Comparison of ENCODE assay signal across 8 cellular contexts in genomic region chr21:17489565-17489964, GRCh38. TPM values are rescaled to one million over a fixed set of nuclear protein-coding genes. Genes with fewer than 3 reads are reported as not detected.
DNase-seq lines count a peak whose midpoint lies in the region; ATAC-seq, FAIRE-seq and TF ChIP-seq lines count a peak whose summit lies in the region.
"Not testable (repeated sequence)": the region's sequence is repeated elsewhere in the genome, so short reads cannot be mapped to it uniquely, and the experiment has no call there.

No MANE protein-coding gene starts in this region.

- not testable (repeated sequence) for H3K27ac ChIP-seq in HCT116 (ENCODE audit: low read depth, low read length); brain microvascular endothelial cell; left lung

- peak overlapping the region; percentile 21; the same call in 1 of the 2 replicates for H3K4me2 ChIP-seq in HCT116 (ENCODE audit: low read length)

- not testable (repeated sequence) for TF ChIP-seq CTCF in HCT116 (IDR thresholded peaks at IDR 0.05 in 2 of 3, conservative IDR thresholded peaks at IDR 0.05 in 1 of 3; ENCODE audit: borderline replicate concordance in 1 of 3, insufficient read depth in 1 of 3, low read depth in 2 of 3, low read length in 2 of 3); brain microvascular endothelial cell (IDR thresholded peaks at IDR 0.05; ENCODE audit: low read depth, low read length, missing control alignments); left lung (IDR thresholded peaks at IDR 0.05)

- intact Hi-C loops in HCT116 (cut with micrococcal nuclease); left lung (cut with DNase I): not testable (repeated sequence)

- not testable (repeated sequence) for DNase-seq in HCT116 (ENCODE audit: low read depth, low spot score); left lung; stimulated activated effector memory CD8-positive, alpha-beta T cell treated with anti-CD3 and anti-CD28 coated beads, Interleukin-12 subunit alpha, Interleukin-12 subunit beta, amount 100 ng/mL, for 72 hours (ENCODE audit: low spot score in 2 of 2)
- DNase-seq in NCI-H446 treated with DMSO at 0.1 percent for 48 hours (lab: John Stamatoyannopoulos, UW) (peak; percentile 52), brain microvascular endothelial cell (peak; percentile 71), fibroblast of peridontal ligament (ENCODE audit: extremely low read depth) (peak; percentile 36)

- not testable (repeated sequence) for TF ChIP-seq RAD21 in HCT116 (IDR thresholded peaks at IDR 0.05; ENCODE audit: low read depth)

- not testable (repeated sequence) for H3K36me3 Mint-ChIP-seq in stimulated activated effector memory CD8-positive, alpha-beta T cell treated with anti-CD3 and anti-CD28 coated beads, Interleukin-12 subunit alpha, Interleukin-12 subunit beta, amount 100 ng/mL, for 72 hours

- RAD21 ChIA-PET in HCT116 (lab: Charles Lee; ENCODE audit: low non-redundant PET in 1 of 2, low total read pairs in 2 of 2, uncharacterized antibody in 2 of 2, unreplicated experiment in 2 of 2), result not testable (repeated sequence)

- H3K4me1 ChIP-seq in HCT116 (ENCODE audit: control insufficient read depth in 1 of 2, insufficient read depth in 2 of 2, low read length in 2 of 2), result peaks cover 18 to 20% of the 10 kb centered on the region in 2 experiments
- H3K4me1 ChIP-seq in left lung, result peaks cover 4 to 17% of the 10 kb centered on the region in 2 donors

- H3K79me2 ChIP-seq in HCT116 (ENCODE audit: insufficient read depth, low read length), result not testable (repeated sequence)

- not testable (repeated sequence) for TF ChIP-seq POLR2A in HCT116 (IDR thresholded peaks at IDR 0.05; ENCODE audit: borderline replicate concordance, extremely low read depth, insufficient read depth, insufficient read length)

- POLR2A ChIA-PET in HCT116 (lab: Charles Lee), result not testable (repeated sequence)

- not testable (repeated sequence) for H3K9me3 ChIP-seq in HCT116 (ENCODE audit: control insufficient read depth in 1 of 2, insufficient read depth in 1 of 2, low read depth in 1 of 2, low read length in 2 of 2); left lung

- CTCF ChIA-PET in HCT116 (lab: Charles Lee), result not testable (repeated sequence)

- in situ Hi-C loops in brain microvascular endothelial cell (cut with HindIII; ENCODE audit: low pct_ligation_motif_present, low sequenced_read_pairs), result not testable (repeated sequence)

- H3K9me2 ChIP-seq in HCT116 (ENCODE audit: insufficient read depth), result not testable (repeated sequence)

- peak; percentile 76 for FAIRE-seq in A204.1 (lab: Jason Lieb, UNC)

- BruUV-seq in HCT116 (replicated peaks; lab: Mats Ljungman, UMichigan), result not testable (repeated sequence)

- peaks cover 20% of the 10 kb centered on the region for H3K27me3 ChIP-seq in HCT116 (ENCODE audit: insufficient read depth, low read length)
- H3K27me3 ChIP-seq in brain microvascular endothelial cell (replicated peaks); left lung: not testable (repeated sequence)

- not testable (repeated sequence) for H3K27ac Mint-ChIP-seq in stimulated activated effector memory CD8-positive, alpha-beta T cell treated with anti-CD3 and anti-CD28 coated beads, Interleukin-12 subunit alpha, Interleukin-12 subunit beta, amount 100 ng/mL, for 72 hours

- not testable (repeated sequence) for H3K36me3 ChIP-seq in HCT116 (ENCODE audit: control insufficient read depth in 1 of 2, insufficient read depth in 2 of 2, low read length in 2 of 2); brain microvascular endothelial cell (replicated peaks); left lung

- H3K4me3 ChIP-seq in HCT116 (replicated peaks in 1 of 2; ENCODE audit: low read depth in 1 of 2, low read length in 2 of 2); brain microvascular endothelial cell (ENCODE audit: low read depth, low read length); left lung: not testable (repeated sequence)

- not testable (repeated sequence) for H4K20me1 ChIP-seq in HCT116 (ENCODE audit: insufficient read depth)

- H3K4me3 Mint-ChIP-seq in stimulated activated effector memory CD8-positive, alpha-beta T cell treated with anti-CD3 and anti-CD28 coated beads, Interleukin-12 subunit alpha, Interleukin-12 subunit beta, amount 100 ng/mL, for 72 hours, result not testable (repeated sequence)

- H3K4me1 Mint-ChIP-seq in stimulated activated effector memory CD8-positive, alpha-beta T cell treated with anti-CD3 and anti-CD28 coated beads, Interleukin-12 subunit alpha, Interleukin-12 subunit beta, amount 100 ng/mL, for 72 hours, result not testable (repeated sequence)

- not testable (repeated sequence) for H3K9ac ChIP-seq in HCT116 (ENCODE audit: low read length)

- not testable (repeated sequence) for H2AFZ ChIP-seq in HCT116 (ENCODE audit: low read depth, low read length, poor library complexity, severe bottlenecking)

- ATAC-seq in HCT116 (peak; percentile 80), left lung (peak; percentile 69)
- ATAC-seq in activated CD4-positive, CD25-positive, alpha-beta regulatory T cell treated with anti-CD3 and anti-CD28 coated beads, Interleukin-2, amount 50 U/mL, for 24 hours, result peak; percentile 49 to 53
- peak; percentile 70 for ATAC-seq in stimulated activated effector memory CD8-positive, alpha-beta T cell treated with anti-CD3 and anti-CD28 coated beads, Interleukin-12 subunit alpha, Interleukin-12 subunit beta, amount 100 ng/mL, for 72 hours

- H3K9me3 Mint-ChIP-seq in stimulated activated effector memory CD8-positive, alpha-beta T cell treated with anti-CD3 and anti-CD28 coated beads, Interleukin-12 subunit alpha, Interleukin-12 subunit beta, amount 100 ng/mL, for 72 hours, result not testable (repeated sequence)

TF ChIP-seq in HCT116, 20 proteins besides CTCF, POLR2A, EP300 and RAD21:
- TF ChIP-seq FOSL1 (IDR thresholded peaks at IDR 0.05; ENCODE audit: low read depth), result peak; percentile 39; the same call in 1 of the 2 replicates
- TF ChIP-seq, protein P1, sequence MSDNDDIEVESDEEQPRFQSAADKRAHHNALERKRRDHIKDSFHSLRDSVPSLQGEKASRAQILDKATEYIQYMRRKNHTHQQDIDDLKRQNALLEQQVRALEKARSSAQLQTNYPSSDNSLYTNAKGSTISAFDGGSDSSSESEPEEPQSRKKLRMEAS (IDR thresholded peaks at IDR 0.05), result 0 out of 2 replicates have a peak, but pooled peaks have one; percentile 20

RNA-seq across cellular contexts. Expression of gene CXADR, which starts 23.3 kb away (rescaled TPM):
- total RNA-seq in HCT116 (2021; ENCODE audit: unreplicated experiment), result 21.6 TPM
- polyA plus RNA-seq in HCT116 (2012), result 10.3 and 10.8 TPM in 2 replicates
- 10 to 100 TPM; 22.4 to 25.1 TPM for total RNA-seq in left lung
